In the genomic region with DNA sequence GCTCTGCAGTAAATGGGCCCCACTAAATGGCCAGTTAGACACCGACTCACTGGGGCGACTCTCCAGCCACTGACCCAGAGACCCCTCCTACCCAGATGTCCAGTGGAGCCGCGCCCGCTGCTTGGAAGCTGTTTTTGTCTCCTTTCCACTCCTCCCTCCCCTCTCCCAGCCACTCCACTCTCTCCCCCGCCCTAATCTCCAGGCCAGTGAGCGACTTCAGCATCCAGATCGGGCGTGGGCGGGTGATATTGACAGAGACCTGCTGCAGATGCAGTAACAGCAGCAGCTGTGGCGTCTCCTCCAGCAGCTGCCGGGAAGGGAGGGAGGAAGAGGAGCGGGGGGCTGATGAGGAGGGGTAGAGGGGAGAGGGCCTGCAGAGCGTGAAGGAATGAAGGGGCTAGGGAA, we compare ENCODE assay signal across 8 cellular contexts. TPM values are rescaled to one million over a fixed set of nuclear protein-coding genes. Genes with fewer than 3 reads are reported as not detected.
DNase-seq lines count a peak whose midpoint lies in the region; ATAC-seq and TF ChIP-seq lines count a peak whose summit lies in the region.

Gene SCN7A, minus strand, starts transcription at position 110 of the 405 bp plus-strand sequence. CDS start 16,553 bp downstream, outside the sequence.

- intact Hi-C loops in OCI-LY7 (cut with micrococcal nuclease; ENCODE audit: unreplicated experiment), result no loop called here

- no TSS peak for BruUV-seq in OCI-LY7 (replicated peaks; lab: Mats Ljungman, UMichigan)

- peak within 1 kb of the TSS; percentile 47 to 81 (median 65) for H3K27ac ChIP-seq in tibial nerve
- no peak within 1 kb of the TSS for H3K27ac ChIP-seq in OCI-LY7 (ENCODE audit: low read depth, low read length, poor library complexity, severe bottlenecking)

- 3 to 4% methylated on average over 14 of the region's 14 CpGs for WGBS in tibial nerve, 2 donors

- TF ChIP-seq CTCF in tibial nerve (IDR thresholded peaks at IDR 0.05), result no peak
- TF ChIP-seq CTCF in OCI-LY7 (conservative IDR thresholded peaks at IDR 0.05; ENCODE audit: low read length), result no peak

- H3K4me3 ChIP-seq in tibial nerve (peak within 1 kb of the TSS; percentile 27 to 53 (median 38)), OCI-LY7 (ENCODE audit: low read depth, low read length, poor library complexity, severe bottlenecking) (no peak within 1 kb of the TSS)

- ATAC-seq in GM21526 (IDR thresholded peaks at IDR 0.05; ENCODE audit: low FRiP score, unreplicated experiment), result no peak

- DNase-seq in NCI-H1417 (lab: John Stamatoyannopoulos, UW) (peak; percentile 31 to 63 (median 58)), NCI-H1417 treated with DMSO at 0.1 percent for 48 hours (lab: John Stamatoyannopoulos, UW) (no peak), brain pericyte (ENCODE audit: low read depth, low spot score) (peak; percentile 10), left kidney (ENCODE audit: low read depth, low spot score) (peak; percentile 98), tibial nerve (ENCODE audit: low spot score in 2 of 2) (peak; percentile 64 to 74), superior temporal gyrus (ENCODE audit: extremely low spot score) (no peak), OCI-LY7 (ENCODE audit: low spot score) (no peak)

- H3K9me2 ChIP-seq in OCI-LY7 (ENCODE audit: insufficient read depth, low read length), result no peaks in the 10 kb centered on the region

- H2AFZ ChIP-seq in OCI-LY7 (ENCODE audit: low read length), result no peak within 1 kb of the TSS

- no peaks in the 10 kb centered on the region for H4K20me1 ChIP-seq in OCI-LY7 (ENCODE audit: insufficient read depth, low read length)

- no peaks in the 10 kb centered on the region for H3K79me2 ChIP-seq in OCI-LY7 (ENCODE audit: insufficient read depth, low read depth, low read length)

- H3K36me3 ChIP-seq in tibial nerve (no peaks in the 10 kb centered on the region), OCI-LY7 (ENCODE audit: insufficient read depth, low read length) (no peaks in the 10 kb centered on the region)

- H3K9me3 ChIP-seq in tibial nerve, result no peaks in the 10 kb centered on the region
- no peaks in the 10 kb centered on the region for H3K9me3 ChIP-seq in OCI-LY7 (ENCODE audit: low read length)

- CTCF ChIA-PET in OCI-LY7 (lab: Charles Lee; ENCODE audit: unreplicated experiment), result no interaction called here

- TF ChIP-seq POLR2A in tibial nerve (IDR thresholded peaks at IDR 0.05), result peak; percentile 30 to 71

- H3K27me3 ChIP-seq in tibial nerve, result no peaks in the 10 kb centered on the region

- POLR2A ChIA-PET in OCI-LY7 (lab: Charles Lee), result interaction anchor here (0.6 kb wide), 1 partner anchor 1267 kb away, joined by 3 read pairs; no protein-coding TSS in a partner anchor

- H3K4me1 ChIP-seq in tibial nerve (peaks cover 0 to 18% (median 0%) of the 10 kb centered on the region in 4 donors), OCI-LY7 (ENCODE audit: insufficient read depth, low read length, poor library complexity, severe bottlenecking) (no peaks in the 10 kb centered on the region)

- no peak within 1 kb of the TSS for H3K4me2 ChIP-seq in OCI-LY7 (ENCODE audit: low read length)

- peak in 1 of 2 donors; percentile 74 for TF ChIP-seq EP300 in tibial nerve (IDR thresholded peaks at IDR 0.05)

RNA-seq across cellular contexts. Expression of gene SCN7A, which starts in this region (rescaled TPM):
- total RNA-seq in tibial nerve, result 100 to 1,000 TPM; 128 to 263 (median 149) TPM
- total RNA-seq in OCI-LY7 (2014; rRNA removed; shearing (Covaris generic)), result not detected in 2 replicates
- not detected in 2 replicates for total RNA-seq in OCI-LY7 (2022)

Comparison
In these comparisons a context has a peak if more than half of its experiments do, and no peak if none do; other contexts are left out.
1. RNA of gene SCN7A (total RNA-seq): 128 to 263 TPM in tibial nerve; not detected in OCI-LY7; every median in the first group is over 100 times any median in the second.
2. DNase-seq: peak in NCI-H1417 (3 of 3), brain pericyte (single experiment), left kidney (single experiment) and tibial nerve (2 of 2); none in NCI-H1417 treated with DMSO at 0.1 percent for 48 hours (single experiment), superior temporal gyrus (single experiment) and OCI-LY7 (single experiment).